1 cellular context compared by ENCODE assay signal in the genomic region with DNA sequence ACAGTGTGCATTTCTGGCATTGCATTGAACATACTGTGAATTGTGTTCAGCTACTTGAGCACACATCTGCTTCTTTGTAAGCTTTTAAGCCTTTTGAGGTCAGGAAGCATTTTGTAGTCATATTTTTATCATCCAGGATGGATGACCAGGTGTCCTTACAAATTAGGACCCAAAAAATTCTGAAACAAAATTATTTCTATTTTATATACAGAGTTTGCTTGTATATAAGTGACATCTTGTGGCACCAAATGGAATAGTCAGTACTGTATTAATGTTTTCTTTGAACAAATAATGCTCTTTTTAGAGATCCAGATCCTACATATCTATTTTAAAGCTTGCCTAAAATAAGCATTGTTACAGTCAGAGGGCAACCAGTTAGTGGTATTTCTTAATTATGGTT.
TF ChIP-seq lines count a peak whose summit lies in the region.

No MANE protein-coding gene starts in this region.

TF ChIP-seq in liver, 16 proteins besides CTCF, POLR2A, EP300 and RAD21 (continued from another document):
- no peak for TF ChIP-seq SP1 (IDR thresholded peaks at IDR 0.05)
